Comparison of ENCODE assay signal across 8 cellular contexts in the genomic region with DNA sequence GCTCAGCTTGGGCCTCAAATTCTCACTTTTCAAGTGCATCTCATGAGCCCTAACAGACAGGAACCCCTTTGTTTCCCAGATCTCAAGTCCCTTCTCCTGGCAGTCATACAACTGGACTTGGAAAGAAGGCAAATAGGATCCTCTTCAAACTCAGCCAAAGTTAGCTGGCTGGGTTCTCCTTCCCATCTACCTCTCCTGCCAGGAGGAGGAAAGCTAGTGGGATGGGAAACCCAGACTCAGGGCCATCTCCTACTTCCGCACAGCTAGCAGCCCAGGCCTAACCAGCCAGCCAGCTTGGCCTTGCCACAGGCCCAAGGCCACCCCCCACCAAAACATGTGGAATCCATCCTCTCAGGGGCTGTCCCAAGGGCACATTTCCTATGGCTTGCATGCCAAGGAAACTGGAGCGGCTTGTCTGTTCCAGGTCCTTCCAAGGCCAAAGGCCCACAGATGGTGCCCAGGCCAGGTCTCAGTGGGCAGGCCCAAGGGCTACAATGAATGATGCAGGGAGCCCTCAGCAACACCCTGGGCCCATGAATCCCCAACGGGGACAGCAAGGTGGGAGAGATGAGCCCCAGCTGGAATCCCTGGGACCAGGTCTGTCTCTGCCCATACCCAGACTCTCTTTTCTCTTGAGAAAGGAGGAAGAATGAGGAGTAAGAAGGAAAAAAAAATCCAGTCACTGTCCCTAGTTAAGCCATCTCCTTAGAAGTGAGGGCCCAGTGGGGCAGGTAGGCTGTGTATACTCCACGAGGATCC. TPM values are rescaled to one million over a fixed set of nuclear protein-coding genes. Genes with fewer than 3 reads are reported as not detected.
A peak's percentile ranks its signal among the peaks of the same experiment; 100 is the strongest.
DNase-seq lines count a peak whose midpoint lies in the region; ATAC-seq and TF ChIP-seq lines count a peak whose summit lies in the region.

No MANE protein-coding gene starts in this region.

- H3K79me1 ChIP-seq in IMR-90 (ENCODE audit: low read depth in 1 of 2, low read length in 2 of 2), result peaks cover 10 to 59% of the 10 kb centered on the region in 2 experiments; a peak in 3 of 4 replicates

- H2AK9ac ChIP-seq in IMR-90 (replicated peaks; ENCODE audit: low read depth, low read length, poor library complexity), result peak overlapping the region; percentile 91

- H3K27me3 Mint-ChIP-seq in mesothelial cell of epicardium (ENCODE audit: low read depth), result peaks cover 2% of the 10 kb centered on the region

- no peaks in the 10 kb centered on the region for H3K27me3 ChIP-seq in IMR-90 (ENCODE audit: control insufficient read depth, insufficient read depth, low read length)

- in situ Hi-C loops in IMR-90 (cut with MboI; ENCODE audit: low sequenced_read_pairs), result no loop called here

- no peak overlapping the region for H3K18ac ChIP-seq in IMR-90 (ENCODE audit: low read depth, low read length)

- peaks cover 23% of the 10 kb centered on the region for H3K4me1 ChIP-seq in IMR-90 (ENCODE audit: control insufficient read depth, insufficient read depth, low read length)

- peak overlapping the region; percentile 15; the same call in 1 of the 2 replicates for H2BK120ac ChIP-seq in IMR-90 (ENCODE audit: low read depth, low read length)

- TF ChIP-seq CTCF in 22Rv1 (IDR thresholded peaks at IDR 0.05), result no peak
- no peak for TF ChIP-seq CTCF in IMR-90 (conservative IDR thresholded peaks at IDR 0.05; ENCODE audit: low read depth, low read length)
- TF ChIP-seq CTCF in mesothelial cell of epicardium (IDR thresholded peaks at IDR 0.05; ENCODE audit: unreplicated experiment), result no peak

- TF ChIP-seq RAD21 in IMR-90 (IDR thresholded peaks at IDR 0.05; ENCODE audit: low read length), result no peak

- H4K5ac ChIP-seq in IMR-90 (ENCODE audit: low read depth, low read length), result peak overlapping the region; percentile 0; the same call in 1 of the 2 replicates

- H4K20me1 ChIP-seq in IMR-90 (ENCODE audit: insufficient read depth, low read length), result peaks cover 34% of the 10 kb centered on the region

- POLR2A ChIA-PET in IMR-90 (lab: Charles Lee; ENCODE audit: unreplicated experiment), result interaction anchor here (0.6 kb wide), 1 partner anchor 10 kb away, joined by 4 read pairs; no protein-coding TSS in a partner anchor

- DNase-seq in IMR-90, result peak; percentile 8
- DNase-seq in caudate nucleus (lab: John Stamatoyannopoulos, UW), result peak in 2 of 61 donors; percentile 22 to 26
- no peak for DNase-seq in mesothelial cell of epicardium (ENCODE audit: low spot score in 2 of 2, unreplicated experiment in 2 of 2)
- DNase-seq in DMS 273 (lab: John Stamatoyannopoulos, UW; ENCODE audit: unreplicated experiment), result no peak
- DNase-seq in effector CD8-positive, alpha-beta T cell (lab: John Stamatoyannopoulos, UW), result no peak

- peak overlapping the region in 1 of 2 experiments; percentile 77; a peak in 1 of 4 replicates for H4K8ac ChIP-seq in IMR-90 (ENCODE audit: low read depth in 2 of 2, low read length in 2 of 2)

- H2BK20ac ChIP-seq in IMR-90 (ENCODE audit: low read depth, low read length), result no peak overlapping the region; the same call in 1 of the 2 replicates

- H4K91ac ChIP-seq in IMR-90 (ENCODE audit: insufficient read depth, low read depth, low read length), result peak overlapping the region; percentile 58; the same call in 1 of the 2 replicates

- H3K9ac ChIP-seq in IMR-90 (ENCODE audit: low read depth, low read length), result peak overlapping the region; percentile 77

- peak overlapping the region; percentile 81; the same call in 1 of the 2 replicates for H3K4me3 ChIP-seq in IMR-90 (ENCODE audit: insufficient read depth, low read depth, low read length)

- H3K27ac ChIP-seq in 22Rv1 (peak overlapping the region; percentile 96), IMR-90 (ENCODE audit: insufficient read depth, low read length) (peak overlapping the region; percentile 84), caudate nucleus (ENCODE audit: low read depth, low read length) (peak overlapping the region; percentile 67)

- peak overlapping the region; percentile 96 for H3K4me3 Mint-ChIP-seq in mesothelial cell of epicardium

- peak overlapping the region; percentile 97 for H3K23ac ChIP-seq in IMR-90 (ENCODE audit: low read depth, low read length)

- H3K14ac ChIP-seq in IMR-90 (replicated peaks; ENCODE audit: low read depth, low read length), result peak overlapping the region; percentile 59

- no peak overlapping the region for H2BK15ac ChIP-seq in IMR-90 (ENCODE audit: low read depth, low read length)

- whole genome bisulfite sequencing in IMR-90 (ENCODE audit: extremely low coverage in 2 of 2, insufficient read length in 1 of 2), 2 experiments, result 25% methylated on average over 1 of the region's 4 CpGs; no CpG with 5 or more reads in 1 of the 2 experiments

- CTCF ChIA-PET in IMR-90 (lab: Yijun Ruan, JAX), result no interaction called here

- H3K4me1 Mint-ChIP-seq in mesothelial cell of epicardium, result peaks cover 37% of the 10 kb centered on the region

- intact Hi-C loops in IMR-90 (cut with micrococcal nuclease), result no loop called here

- TF ChIP-seq POLR2A in IMR-90 (IDR thresholded peaks at IDR 0.05; ENCODE audit: low read depth, low read length), result no peak

- ATAC-seq in IMR-90 (ENCODE audit: low read depth) (no peak), HG02610 (IDR thresholded peaks at IDR 0.05; ENCODE audit: unreplicated experiment) (no peak), GM21367 (IDR thresholded peaks at IDR 0.05; ENCODE audit: unreplicated experiment) (no peak)

- peak overlapping the region; percentile 65 for H3K4ac ChIP-seq in IMR-90 (ENCODE audit: low read depth, low read length)

- H2AK5ac ChIP-seq in IMR-90 (ENCODE audit: low read depth, low read length), result peak overlapping the region; percentile 27

- H3K36me3 ChIP-seq in IMR-90 (ENCODE audit: control insufficient read depth, insufficient read depth, low read length), result peaks cover 10% of the 10 kb centered on the region

- H3K9me1 ChIP-seq in IMR-90 (ENCODE audit: insufficient read depth, low read length), result peaks cover 12% of the 10 kb centered on the region

- dilution Hi-C loops in IMR-90 (cut with HindIII; ENCODE audit: low sequenced_read_pairs, unreplicated experiment), result no loop called here

- H3K27ac Mint-ChIP-seq in mesothelial cell of epicardium, result peak overlapping the region; percentile 95

- peak overlapping the region; percentile 94 for H3K4me2 ChIP-seq in IMR-90 (ENCODE audit: low read depth, low read length)

- BruUV-seq in IMR-90 (replicated peaks; lab: Mats Ljungman, UMichigan), result no TSS peak

- no peaks in the 10 kb centered on the region for H3K36me3 Mint-ChIP-seq in mesothelial cell of epicardium

- 0 out of 2 replicates have a peak overlapping the region, but pooled peaks have one; percentile 6 for H3K56ac ChIP-seq in IMR-90 (ENCODE audit: extremely low read depth, insufficient read depth, low read length)

- peak overlapping the region; percentile 96 for H2AFZ ChIP-seq in IMR-90 (replicated peaks; ENCODE audit: low read length, poor library complexity)

- peak overlapping the region; percentile 51 for H2BK5ac ChIP-seq in IMR-90 (ENCODE audit: low read depth, low read length, poor library complexity, severe bottlenecking)

- no peaks in the 10 kb centered on the region for H3K9me3 Mint-ChIP-seq in mesothelial cell of epicardium

- no peaks in the 10 kb centered on the region for H3K9me3 ChIP-seq in IMR-90 (ENCODE audit: control insufficient read depth, insufficient read depth, low read length)

TF ChIP-seq in IMR-90, 13 proteins besides CTCF, POLR2A, EP300 and RAD21 (continues in another document):
- TF ChIP-seq SMC3 (IDR thresholded peaks at IDR 0.05; ENCODE audit: low read depth, low read length) (no peak), NFE2L2 (IDR thresholded peaks at IDR 0.05; ENCODE audit: low read depth, low read length) (no peak), MXI1 (IDR thresholded peaks at IDR 0.05; ENCODE audit: borderline replicate concordance, low read depth, low read length) (no peak), MAFK (IDR thresholded peaks at IDR 0.05; ENCODE audit: low read depth, low read length) (no peak), CHD1 (IDR thresholded peaks at IDR 0.05; ENCODE audit: low read depth, low read length) (no peak), RFX5 (IDR thresholded peaks at IDR 0.05; ENCODE audit: low read depth, low read length) (no peak), FOS (IDR thresholded peaks at IDR 0.05; ENCODE audit: low read depth, low read length) (no peak), CEBPB (IDR thresholded peaks at IDR 0.05; ENCODE audit: low read depth, low read length) (no peak), BHLHE40 (IDR thresholded peaks at IDR 0.05; ENCODE audit: low read depth, low read length) (no peak)

RNA-seq across cellular contexts. Expression of a gene that starts 1.7 kb away (rescaled TPM):
- total RNA-seq in IMR-90 (2012; rRNA removed) (72.8 and 91.2 TPM in 2 replicates), mesothelial cell of epicardium (70.1 to 72.3 TPM (median 72.2 TPM) in 3 replicates)
- 53.7 and 56.9 TPM in 2 replicates for polyA plus RNA-seq in IMR-90 (2012; rRNA removed)
- polyA plus RNA-seq in IMR-90 (2012; cell fraction: cytosol; rRNA removed), result 28.3 and 43.2 TPM in 2 replicates
- 64.7 and 69.4 TPM in 2 replicates for polyA plus RNA-seq in IMR-90 (2012; cell fraction: nucleus; rRNA removed; ENCODE audit: low replicate concordance)

RNA-seq across cellular contexts. Expression of a gene that starts 13.3 kb away (rescaled TPM):
- total RNA-seq in IMR-90 (2012; rRNA removed) (68.1 and 69.4 TPM in 2 replicates), mesothelial cell of epicardium (44.0 to 48.6 TPM (median 48.1 TPM) in 3 replicates)
- 45.4 and 51.3 TPM in 2 replicates for polyA plus RNA-seq in IMR-90 (2012; rRNA removed)
- 22.2 and 33.6 TPM in 2 replicates for polyA plus RNA-seq in IMR-90 (2012; cell fraction: cytosol; rRNA removed)
- polyA plus RNA-seq in IMR-90 (2012; cell fraction: nucleus; rRNA removed; ENCODE audit: low replicate concordance), result 63.3 and 90.0 TPM in 2 replicates

RNA-seq across cellular contexts. Expression of a gene that starts 13.5 kb away (rescaled TPM):
- total RNA-seq in IMR-90 (2012; rRNA removed), result 104 and 105 TPM in 2 replicates
- polyA plus RNA-seq in IMR-90 (2012; rRNA removed), result 165 and 175 TPM in 2 replicates
- polyA plus RNA-seq in IMR-90 (2012; cell fraction: cytosol; rRNA removed), result 104 and 142 TPM in 2 replicates
- polyA plus RNA-seq in IMR-90 (2012; cell fraction: nucleus; rRNA removed; ENCODE audit: low replicate concordance), result 92.5 and 145 TPM in 2 replicates
- 76.5 to 82.4 TPM (median 82.0 TPM) in 3 replicates for total RNA-seq in mesothelial cell of epicardium

RNA-seq across cellular contexts. Expression of a gene that starts 32.7 kb away (rescaled TPM):
- not detected in 2 replicates for total RNA-seq in IMR-90 (2012; rRNA removed)
- not detected in 2 replicates for polyA plus RNA-seq in IMR-90 (2012; rRNA removed)
- not detected in 2 replicates for polyA plus RNA-seq in IMR-90 (2012; cell fraction: cytosol; rRNA removed)
- not detected in 2 replicates for polyA plus RNA-seq in IMR-90 (2012; cell fraction: nucleus; rRNA removed; ENCODE audit: low replicate concordance)
- total RNA-seq in mesothelial cell of epicardium, result 0.43 to 0.66 TPM in 2 of 3 replicates, not detected in the other

RNA-seq across cellular contexts. Expression of a gene that starts 41.0 kb away (rescaled TPM):
- total RNA-seq in IMR-90 (2012; rRNA removed), result not detected in 2 replicates
- polyA plus RNA-seq in IMR-90 (2012; rRNA removed), result not detected in 2 replicates
- polyA plus RNA-seq in IMR-90 (2012; cell fraction: cytosol; rRNA removed), result not detected in 2 replicates
- polyA plus RNA-seq in IMR-90 (2012; cell fraction: nucleus; rRNA removed; ENCODE audit: low replicate concordance), result not detected in 2 replicates
- total RNA-seq in mesothelial cell of epicardium, result not detected in 3 replicates
